In the genomic region with DNA sequence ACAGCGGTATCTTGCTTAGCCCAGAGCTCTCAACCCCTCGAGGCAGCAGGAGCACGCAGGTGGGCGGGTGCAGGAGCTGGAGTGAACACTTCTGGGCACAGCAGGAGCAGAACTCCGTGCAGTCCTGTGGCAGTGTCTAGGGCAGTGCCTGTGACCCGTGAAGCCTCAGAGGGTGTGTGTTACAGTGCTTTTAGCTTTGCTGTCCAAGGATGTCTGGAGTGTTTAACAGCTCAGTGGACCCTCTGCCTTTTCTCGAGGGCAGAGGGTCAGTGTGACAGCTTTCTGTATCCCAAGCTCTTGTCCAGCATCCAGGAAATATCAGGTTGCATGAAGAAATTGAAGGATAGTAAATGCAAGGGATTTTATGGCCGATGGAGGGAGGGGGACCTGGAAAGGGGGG, we compare ENCODE assay signal across 1 cellular context.
TF ChIP-seq lines count a peak whose summit lies in the region.

No MANE protein-coding gene starts in this region.

TF ChIP-seq in HEK293, 187 proteins besides CTCF, POLR2A, EP300 and RAD21 (continued from another document):
- TF ChIP-seq GLIS1 (tag by site-specific recombination; IDR thresholded peaks at IDR 0.05) = peak; percentile 51; the same call in 1 of the 2 replicates
- no peak for TF ChIP-seq ZBTB8A (tag by site-specific recombination; IDR thresholded peaks at IDR 0.05)
